Comparison of ENCODE assay signal across 23 cellular contexts in the genomic region with DNA sequence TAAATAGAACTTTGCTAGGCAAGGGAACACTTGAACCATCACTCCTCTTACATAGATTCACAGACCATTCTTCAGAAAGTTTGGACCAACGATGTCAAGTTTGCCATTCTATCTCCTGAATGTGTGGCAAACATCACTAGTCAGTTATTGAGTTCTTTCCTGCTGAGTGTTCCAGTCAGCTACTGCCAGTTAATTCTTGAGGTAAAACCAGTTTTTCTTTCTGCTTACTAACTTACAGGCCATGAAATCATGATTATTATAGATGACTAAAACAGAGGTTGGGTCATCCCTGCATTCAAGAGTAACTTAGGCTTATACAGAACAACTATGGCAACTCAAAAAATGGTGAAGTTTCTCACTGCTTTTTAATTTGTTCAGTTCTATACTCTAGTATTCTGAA.
DNase-seq lines count a peak whose midpoint lies in the region; ATAC-seq, FAIRE-seq and TF ChIP-seq lines count a peak whose summit lies in the region.
"Had no signal": no experiment of that assay in that cellular context is flagged by ENCODE, and none has a peak within 500 bp of the region (broad histone marks: within the 10 kb centered on the region; RNA-seq: fewer than 3 reads in every experiment).

No MANE protein-coding gene starts in this region.

- POLR2A ChIA-PET in A549 (lab: Yijun Ruan, JAX) = no interaction called here
- POLR2A ChIA-PET in CD8-positive, alpha-beta memory T cell (lab: Charles Lee) = no interaction called here

- no peaks in the 10 kb centered on the region for H3K36me3 ChIP-seq in CD8-positive, alpha-beta memory T cell (ENCODE audit: insufficient read depth, low read length)
- no peaks in the 10 kb centered on the region for H3K36me3 ChIP-seq in aorta (ENCODE audit: control insufficient read depth in 1 of 2, insufficient read depth in 2 of 2, low read length in 1 of 2)

- 84% methylated on average over 1 of the region's 1 CpG for WGBS in A549 (ENCODE audit: missing lambda C conversion rate)
- 91 to 92% methylated on average over 1 of the region's 1 CpG for WGBS in aorta, 2 donors

- FAIRE-seq in A549 (lab: Jason Lieb, UNC) = peak; percentile 77
- FAIRE-seq: GM12892 had no signal

- H3K4me3 ChIP-seq in A549 (no peak overlapping the region), fibroblast of the aortic adventitia (ENCODE audit: low read depth, low read length) (no peak overlapping the region), aorta (ENCODE audit: low read length in 2 of 2) (no peak overlapping the region)
- no peak overlapping the region for H3K4me3 ChIP-seq in CD8-positive, alpha-beta memory T cell (ENCODE audit: low read length)
- H3K4me3 ChIP-seq: adrenal gland, heart left ventricle, tibial artery had no signal

- TF ChIP-seq CTCF in A549 (IDR thresholded peaks at IDR 0.05) (no peak), fibroblast of the aortic adventitia (IDR thresholded peaks at IDR 0.05; ENCODE audit: insufficient read depth, low read length) (no peak), chondrocyte (IDR thresholded peaks at IDR 0.05) (no peak)

- no peaks in the 10 kb centered on the region for H3K4me1 ChIP-seq in A549
- H3K4me1 ChIP-seq in CD8-positive, alpha-beta memory T cell (ENCODE audit: insufficient read depth, low read length) = no peaks in the 10 kb centered on the region
- H3K4me1 ChIP-seq in aorta (ENCODE audit: control insufficient read depth in 1 of 2, insufficient read depth in 2 of 2, low read length in 2 of 2) = no peaks in the 10 kb centered on the region
- H3K4me1 ChIP-seq: adrenal gland had no signal

- TF ChIP-seq POLR2A in A549 (IDR thresholded peaks at IDR 0.05; ENCODE audit: low read length) = no peak

- no peak overlapping the region for H3K4me2 ChIP-seq in A549

- no peak for ATAC-seq in A549
- ATAC-seq in left colon = no peak
- ATAC-seq in aorta (ENCODE audit: low FRiP score) = no peak
- ATAC-seq: heart left ventricle; natural killer cell treated with Interleukin-12 subunit alpha and Interleukin-12 subunit beta and Interleukin-15 and Interleukin-18, amount 100 ng/mL, for 72 hours; stimulated activated effector memory CD8-positive, alpha-beta T cell treated with anti-CD3 and anti-CD28 coated beads, Interleukin-12 subunit alpha, Interleukin-12 subunit beta, amount 100 ng/mL, for 72 hours had no signal

- no peaks in the 10 kb centered on the region for H3K27me3 Mint-ChIP-seq in CD8-positive, alpha-beta memory T cell
- no peaks in the 10 kb centered on the region for H3K27me3 Mint-ChIP-seq in chondrocyte (ENCODE audit: low read depth)
- H3K27me3 Mint-ChIP-seq: memory B cell; natural killer cell treated with Interleukin-12 subunit alpha and Interleukin-12 subunit beta and Interleukin-15 and Interleukin-18, amount 100 ng/mL, for 72 hours; progenitor cell of endocrine pancreas had no signal

- H3K36me3 Mint-ChIP-seq in CD8-positive, alpha-beta memory T cell = peaks cover 13 to 71% (median 41%) of the 10 kb centered on the region in 3 donors
- H3K36me3 Mint-ChIP-seq in chondrocyte (ENCODE audit: low read depth) = peaks cover 23% of the 10 kb centered on the region

- CTCF ChIA-PET in A549 (lab: Yijun Ruan, JAX) = interaction anchor here (0.6 to 1.9 kb wide), 3 partner anchors 10 to 195 kb away, joined by 3 to 6 read pairs (median 3); no protein-coding TSS in a partner anchor
- CTCF ChIA-PET in CD8-positive, alpha-beta memory T cell (lab: Charles Lee) = no interaction called here

- no peaks in the 10 kb centered on the region for H3K27me3 ChIP-seq in CD8-positive, alpha-beta memory T cell (ENCODE audit: insufficient read depth, low read length, poor library complexity, severe bottlenecking)
- H3K27me3 ChIP-seq in aorta (ENCODE audit: control insufficient read depth in 1 of 2, insufficient read depth in 2 of 2, low read length in 1 of 2) = no peaks in the 10 kb centered on the region
- H3K27me3 ChIP-seq: adrenal gland, heart left ventricle, tibial artery had no signal

- intact Hi-C loops in left colon (cut with DNase I, micrococcal nuclease) = no loop called here
- intact Hi-C loops in aorta (cut with DNase I) = no loop called here

- TF ChIP-seq RAD21 in A549 (conservative IDR thresholded peaks at IDR 0.05 in 1 of 2, IDR thresholded peaks at IDR 0.05 in 1 of 2) = no peak

- peak overlapping the region in 1 of 8 donors; percentile 14 for H3K27ac Mint-ChIP-seq in CD8-positive, alpha-beta memory T cell
- H3K27ac Mint-ChIP-seq in chondrocyte (ENCODE audit: unreplicated experiment) = no peak overlapping the region
- H3K27ac Mint-ChIP-seq: memory B cell; natural killer cell treated with Interleukin-12 subunit alpha and Interleukin-12 subunit beta and Interleukin-15 and Interleukin-18, amount 100 ng/mL, for 72 hours; progenitor cell of endocrine pancreas; stimulated activated effector memory CD8-positive, alpha-beta T cell treated with anti-CD3 and anti-CD28 coated beads, Interleukin-12 subunit alpha, Interleukin-12 subunit beta, amount 100 ng/mL, for 72 hours had no signal

- H3K27ac ChIP-seq in A549 = no peak overlapping the region
- H3K27ac ChIP-seq in CD8-positive, alpha-beta memory T cell (ENCODE audit: low read depth, low read length) = no peak overlapping the region
- H3K27ac ChIP-seq in aorta (ENCODE audit: low read depth in 1 of 2, low read length in 2 of 2) = no peak overlapping the region
- H3K27ac ChIP-seq: adrenal gland, heart left ventricle, tibial artery had no signal

- H3K9me3 ChIP-seq in A549 (no peaks in the 10 kb centered on the region), aorta (ENCODE audit: control insufficient read depth, low read length) (no peaks in the 10 kb centered on the region)
- H3K9me3 ChIP-seq in CD8-positive, alpha-beta memory T cell (ENCODE audit: low read length) = no peaks in the 10 kb centered on the region
- H3K9me3 ChIP-seq: adrenal gland, heart left ventricle, tibial artery had no signal

- no peak for DNase-seq in A549 (ENCODE audit: low read depth in 1 of 2, low spot score in 1 of 2)
- peak; percentile 21 for DNase-seq in GM04504 (ENCODE audit: low read depth)
- DNase-seq in amniotic stem cell (lab: John Stamatoyannopoulos, UW) = peak; percentile 30
- peak; percentile 49 for DNase-seq in fibroblast of the aortic adventitia (ENCODE audit: low read depth)
- no peak for DNase-seq in CD8-positive, alpha-beta memory T cell
- DNase-seq in left colon = no peak
- DNase-seq in chondrocyte (ENCODE audit: low spot score) = no peak
- no peak for DNase-seq in aorta
- DNase-seq: 8988T; activated effector memory CD4-positive, alpha-beta T cell treated with Interleukin-2 at 50 U/mL for 16 hours; adrenal gland; COR-L47; heart left ventricle; islet precursor cell; NCI-H2081 treated with DMSO at 0.1 percent for 48 hours; NCI-H524; stimulated activated CD4-positive, alpha-beta T cell treated with anti-CD3 and anti-CD28 coated beads, Interleukin-12 subunit alpha, Interleukin-12 subunit beta, amount 100 ng/mL, for 4 hours; tibial artery had no signal

- H3K4me3 Mint-ChIP-seq in CD8-positive, alpha-beta memory T cell = no peak overlapping the region
- H3K4me3 Mint-ChIP-seq in chondrocyte (ENCODE audit: unreplicated experiment) = no peak overlapping the region
- H3K4me3 Mint-ChIP-seq: memory B cell; natural killer cell treated with Interleukin-12 subunit alpha and Interleukin-12 subunit beta and Interleukin-15 and Interleukin-18, amount 100 ng/mL, for 72 hours; stimulated activated effector memory CD8-positive, alpha-beta T cell treated with anti-CD3 and anti-CD28 coated beads, Interleukin-12 subunit alpha, Interleukin-12 subunit beta, amount 100 ng/mL, for 72 hours had no signal

- no peaks in the 10 kb centered on the region for H3K4me1 Mint-ChIP-seq in CD8-positive, alpha-beta memory T cell
- H3K4me1 Mint-ChIP-seq in chondrocyte (ENCODE audit: low read depth) = no peaks in the 10 kb centered on the region
- H3K4me1 Mint-ChIP-seq: stimulated activated effector memory CD8-positive, alpha-beta T cell treated with anti-CD3 and anti-CD28 coated beads, Interleukin-12 subunit alpha, Interleukin-12 subunit beta, amount 100 ng/mL, for 72 hours had no signal

- no peaks in the 10 kb centered on the region for H3K9me3 Mint-ChIP-seq in CD8-positive, alpha-beta memory T cell
- H3K9me3 Mint-ChIP-seq in chondrocyte (ENCODE audit: low read depth) = no peaks in the 10 kb centered on the region
- H3K9me3 Mint-ChIP-seq: natural killer cell treated with Interleukin-12 subunit alpha and Interleukin-12 subunit beta and Interleukin-15 and Interleukin-18, amount 100 ng/mL, for 72 hours; stimulated activated effector memory CD8-positive, alpha-beta T cell treated with anti-CD3 and anti-CD28 coated beads, Interleukin-12 subunit alpha, Interleukin-12 subunit beta, amount 100 ng/mL, for 72 hours had no signal

- TF ChIP-seq EP300 in A549 (IDR thresholded peaks at IDR 0.05) = no peak

TF ChIP-seq in A549, 52 proteins besides CTCF, POLR2A, EP300 and RAD21 (continues in another document):
- TF ChIP-seq TP53 (CRISPR knock-in tag; IDR thresholded peaks at IDR 0.05) = no peak
- no peak for TF ChIP-seq HOXA7 (CRISPR knock-in tag; IDR thresholded peaks at IDR 0.05)
- TF ChIP-seq FOXS1 (CRISPR knock-in tag; IDR thresholded peaks at IDR 0.05) = no peak
- no peak for TF ChIP-seq SMC3 (IDR thresholded peaks at IDR 0.05)
- no peak for TF ChIP-seq ZC3H11A (IDR thresholded peaks at IDR 0.05)
- no peak for TF ChIP-seq RCOR1 (IDR thresholded peaks at IDR 0.05; ENCODE audit: low read depth, low read length)
- TF ChIP-seq CBX8 (IDR thresholded peaks at IDR 0.05) = no peak
- TF ChIP-seq ZFP36 (IDR thresholded peaks at IDR 0.05; ENCODE audit: borderline replicate concordance, partially characterized antibody) = no peak

Comparison
In these comparisons a context has a peak if more than half of its experiments do, and no peak if none do; other contexts are left out.
1. DNase-seq: peak in GM04504 (single experiment), amniotic stem cell (single experiment) and fibroblast of the aortic adventitia (single experiment); none in A549 (0 of 2), CD8-positive, alpha-beta memory T cell (0 of 5), left colon (0 of 2), chondrocyte (single experiment) and aorta (0 of 2).